In the genomic region with DNA sequence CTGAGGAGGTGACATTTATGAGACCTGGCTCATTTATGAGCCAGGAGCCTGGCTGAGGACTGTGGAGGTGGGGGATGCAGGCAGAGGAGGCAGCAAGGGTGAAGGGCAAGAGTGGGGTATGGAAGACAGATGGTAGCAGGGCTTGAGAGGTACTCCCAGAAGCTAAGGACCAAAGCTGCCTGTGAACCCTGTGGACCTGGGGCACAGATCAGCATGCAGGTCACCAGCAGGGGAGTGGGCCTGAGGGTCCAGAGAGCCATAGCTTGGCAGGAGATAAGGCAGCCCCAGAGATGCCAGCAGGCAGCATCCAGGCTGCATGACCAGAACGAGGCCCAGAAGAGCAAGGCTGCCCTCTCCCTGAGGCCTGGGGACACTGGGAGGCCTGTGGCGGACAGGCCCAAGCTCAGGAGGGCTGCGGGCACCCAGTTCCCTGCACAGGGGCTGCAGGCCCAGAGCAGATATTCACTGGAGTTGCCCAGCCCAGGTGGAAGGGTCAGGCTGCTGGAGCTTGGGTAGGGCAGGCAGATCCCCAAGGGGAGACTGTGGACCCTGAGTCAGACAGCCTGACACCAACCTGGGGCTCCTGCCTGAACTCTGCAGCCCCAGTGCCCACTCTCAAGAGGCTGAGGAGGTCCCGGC, we compare ENCODE assay signal across 1 cellular context.
TF ChIP-seq lines count a peak whose summit lies in the region.

No MANE protein-coding gene starts in this region.

TF ChIP-seq in A549, 52 proteins besides CTCF, POLR2A, EP300 and RAD21 (continued from another document):
- TF ChIP-seq, protein P1, sequence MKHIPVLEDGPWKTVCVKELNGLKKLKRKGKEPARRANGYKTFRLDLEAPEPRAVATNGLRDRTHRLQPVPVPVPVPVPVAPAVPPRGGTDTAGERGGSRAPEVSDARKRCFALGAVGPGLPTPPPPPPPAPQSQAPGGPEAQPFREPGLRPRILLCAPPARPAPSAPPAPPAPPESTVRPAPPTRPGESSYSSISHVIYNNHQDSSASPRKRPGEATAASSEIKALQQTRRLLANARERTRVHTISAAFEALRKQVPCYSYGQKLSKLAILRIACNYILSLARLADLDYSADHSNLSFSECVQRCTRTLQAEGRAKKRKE (CRISPR knock-in tag; IDR thresholded peaks at IDR 0.05; ENCODE audit: low read depth) = no peak
- TF ChIP-seq ZSCAN20 (CRISPR knock-in tag; IDR thresholded peaks at IDR 0.05) (no peak), EHF (CRISPR knock-in tag; IDR thresholded peaks at IDR 0.05) (no peak), ESRRA (IDR thresholded peaks at IDR 0.05; ENCODE audit: borderline replicate concordance, low read length) (no peak), POLR2AphosphoS2 (conservative IDR thresholded peaks at IDR 0.05; ENCODE audit: low read length) (no peak), HOXB13 (CRISPR knock-in tag; IDR thresholded peaks at IDR 0.05; ENCODE audit: low read depth) (no peak)
